ENCODE assay signal across 9 cellular contexts in the genomic region with DNA sequence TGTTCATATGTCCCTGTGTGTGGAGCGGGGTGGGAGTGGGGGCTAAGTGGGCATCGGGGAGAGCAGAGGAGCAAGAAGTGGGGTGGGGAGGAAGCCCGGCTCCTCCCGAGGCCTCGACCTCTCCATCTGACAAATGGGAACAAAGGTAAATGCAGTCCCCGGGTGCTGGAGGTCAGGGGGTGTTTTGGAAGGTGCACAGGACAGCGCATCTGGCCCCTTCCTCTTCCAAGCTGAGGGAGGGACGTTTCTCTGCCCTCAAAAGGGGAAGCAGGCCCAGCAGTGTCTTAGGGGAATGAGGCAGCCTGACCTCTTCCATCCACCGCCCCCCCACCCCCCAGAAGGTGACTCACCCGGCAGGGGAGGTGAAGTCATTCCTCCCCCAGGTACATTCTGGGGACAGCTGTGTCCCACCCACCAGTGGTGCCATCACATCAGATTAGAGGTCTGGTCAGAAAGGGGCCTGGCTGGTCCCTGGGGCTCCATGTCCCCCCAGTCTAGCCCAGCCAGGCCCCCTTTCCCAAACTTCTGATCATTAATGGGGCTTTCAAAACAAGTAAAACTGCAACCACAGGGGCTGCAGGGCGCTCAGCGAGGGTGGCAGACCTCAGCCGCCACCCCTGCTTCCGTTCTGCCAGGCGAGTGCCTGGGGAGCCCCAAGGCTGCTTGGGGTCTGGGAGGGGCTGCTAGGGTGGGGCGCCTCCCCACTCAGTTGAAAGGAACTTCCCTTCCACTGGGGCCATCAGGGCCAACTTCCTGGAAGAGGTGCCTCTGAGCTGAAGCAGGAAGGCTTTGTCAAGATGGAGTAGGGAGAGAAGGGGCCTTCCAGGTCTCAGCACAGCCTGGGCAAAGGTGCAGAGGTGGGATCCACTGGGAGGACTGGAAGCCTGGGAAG. TPM values are rescaled to one million over a fixed set of nuclear protein-coding genes. Genes with fewer than 3 reads are reported as not detected.
DNase-seq lines count a peak whose midpoint lies in the region; ATAC-seq and TF ChIP-seq lines count a peak whose summit lies in the region.
"Had no signal": no experiment of that assay in that cellular context is flagged by ENCODE, and none has a peak within 500 bp of the region (broad histone marks: within the 10 kb centered on the region; RNA-seq: fewer than 3 reads in every experiment).

No MANE protein-coding gene starts in this region.

- H3K27ac Mint-ChIP-seq in CD4-positive, CD25-positive, alpha-beta regulatory T cell = peak overlapping the region; percentile 75 to 97 (median 88)
- H3K27ac Mint-ChIP-seq in activated naive CD4-positive, alpha-beta T cell treated with anti-CD3 and anti-CD28 coated beads for 36 hours = peak overlapping the region; percentile 95

- H3K27me3 ChIP-seq in CD4-positive, CD25-positive, alpha-beta regulatory T cell (ENCODE audit: control insufficient read depth, insufficient read depth, low read length) = no peaks in the 10 kb centered on the region
- H3K27me3 ChIP-seq in left lung = no peaks in the 10 kb centered on the region

- H3K4me3 ChIP-seq in CD4-positive, CD25-positive, alpha-beta regulatory T cell (ENCODE audit: low read depth, low read length) = peak overlapping the region; percentile 32
- peak overlapping the region in 1 of 2 donors; percentile 15 for H3K4me3 ChIP-seq in left lung
- H3K4me3 ChIP-seq: thoracic aorta had no signal

- H3K27ac ChIP-seq in CD4-positive, CD25-positive, alpha-beta regulatory T cell (ENCODE audit: insufficient read depth, low read length, poor library complexity, severe bottlenecking) = peak overlapping the region; percentile 90
- peak overlapping the region; percentile 73 to 98 for H3K27ac ChIP-seq in left lung

- H3K36me3 ChIP-seq in CD4-positive, CD25-positive, alpha-beta regulatory T cell (ENCODE audit: control insufficient read depth, insufficient read depth, low read length) = peaks cover 29% of the 10 kb centered on the region
- peaks cover 0 to 36% of the 10 kb centered on the region in 2 donors for H3K36me3 ChIP-seq in left lung
- H3K36me3 ChIP-seq: thoracic aorta had no signal

- DNase-seq in CD4-positive, CD25-positive, alpha-beta regulatory T cell = peak; percentile 74 to 94 (median 79)
- DNase-seq in SIG-M5 treated with dmso at 0.1 percent for 504 hours (lab: John Stamatoyannopoulos, UW; ENCODE audit: unreplicated experiment) (peak; percentile 87), left lung (peak; percentile 81 to 88)
- DNase-seq in activated naive CD4-positive, alpha-beta T cell treated with anti-CD3 and anti-CD28 coated beads for 36 hours = peak; percentile 90
- peak; percentile 66 to 81 (median 74) for DNase-seq in stimulated activated naive CD4-positive, alpha-beta T cell (lab: John Stamatoyannopoulos, UW)

- intact Hi-C loops in activated naive CD4-positive, alpha-beta T cell treated with anti-CD3 and anti-CD28 coated beads for 36 hours (cut with micrococcal nuclease) = loop anchor here (1.0 to 2.0 kb wide), 6 partner anchors 8 to 228 kb away; a partner anchor contains a TSS
- intact Hi-C loops in left lung (cut with DNase I) = no loop called here

- peak overlapping the region; percentile 78 to 95 (median 89) for H3K4me3 Mint-ChIP-seq in CD4-positive, CD25-positive, alpha-beta regulatory T cell
- peak overlapping the region; percentile 68 for H3K4me3 Mint-ChIP-seq in activated naive CD4-positive, alpha-beta T cell treated with anti-CD3 and anti-CD28 coated beads for 36 hours

- peaks cover 10 to 61% (median 29%) of the 10 kb centered on the region in 4 donors for H3K4me1 Mint-ChIP-seq in CD4-positive, CD25-positive, alpha-beta regulatory T cell
- H3K4me1 Mint-ChIP-seq in activated naive CD4-positive, alpha-beta T cell treated with anti-CD3 and anti-CD28 coated beads for 36 hours (ENCODE audit: low read depth) = peaks cover 49% of the 10 kb centered on the region

- no peaks in the 10 kb centered on the region for H3K9me3 Mint-ChIP-seq in CD4-positive, CD25-positive, alpha-beta regulatory T cell
- no peaks in the 10 kb centered on the region for H3K9me3 Mint-ChIP-seq in activated naive CD4-positive, alpha-beta T cell treated with anti-CD3 and anti-CD28 coated beads for 36 hours

- no peaks in the 10 kb centered on the region for H3K9me3 ChIP-seq in CD4-positive, CD25-positive, alpha-beta regulatory T cell (ENCODE audit: control insufficient read depth in 2 of 2, low read length in 2 of 2)
- H3K9me3 ChIP-seq in left lung = no peaks in the 10 kb centered on the region
- H3K9me3 ChIP-seq: thoracic aorta had no signal

- H3K36me3 Mint-ChIP-seq in CD4-positive, CD25-positive, alpha-beta regulatory T cell = peaks cover 9% of the 10 kb centered on the region
- peaks cover 2% of the 10 kb centered on the region for H3K36me3 Mint-ChIP-seq in activated naive CD4-positive, alpha-beta T cell treated with anti-CD3 and anti-CD28 coated beads for 36 hours (ENCODE audit: low read depth)

- peaks cover 58% of the 10 kb centered on the region for H3K4me1 ChIP-seq in CD4-positive, CD25-positive, alpha-beta regulatory T cell (ENCODE audit: control insufficient read depth, insufficient read depth, low read length, poor library complexity, severe bottlenecking)
- peaks cover 32 to 69% of the 10 kb centered on the region in 2 donors for H3K4me1 ChIP-seq in left lung

- ATAC-seq in CD4-positive, CD25-positive, alpha-beta regulatory T cell (ENCODE audit: low read depth in 2 of 2) = peak; percentile 69 to 76
- ATAC-seq in HG02588 (IDR thresholded peaks at IDR 0.05; ENCODE audit: unreplicated experiment) = peak; percentile 37
- peak; percentile 37 for ATAC-seq in left lung
- ATAC-seq in HG03025 (IDR thresholded peaks at IDR 0.05; ENCODE audit: low FRiP score, unreplicated experiment) = no peak
- ATAC-seq in GM21576 (IDR thresholded peaks at IDR 0.05; ENCODE audit: unreplicated experiment) = no peak

- CTCF ChIA-PET in activated naive CD4-positive, alpha-beta T cell treated with anti-CD3 and anti-CD28 coated beads for 36 hours (lab: Charles Lee) = interaction anchor here (0.6 to 1.9 kb wide), 4 partner anchors 10 to 537 kb away, joined by 3 to 5 read pairs (median 4); no protein-coding TSS in a partner anchor

- TF ChIP-seq CTCF in left lung (IDR thresholded peaks at IDR 0.05) = no peak

- H3K27me3 Mint-ChIP-seq in CD4-positive, CD25-positive, alpha-beta regulatory T cell = peaks cover 4% of the 10 kb centered on the region
- H3K27me3 Mint-ChIP-seq in activated naive CD4-positive, alpha-beta T cell treated with anti-CD3 and anti-CD28 coated beads for 36 hours (ENCODE audit: low read depth) = no peaks in the 10 kb centered on the region

RNA-seq across cellular contexts. Expression of a gene that starts 10.7 kb away (rescaled TPM):
- 215 TPM for total RNA-seq in CD4-positive, CD25-positive, alpha-beta regulatory T cell
- 1 to 10 TPM; 2.1 to 7.3 (median 2.8) TPM for polyA plus RNA-seq in CD4-positive, CD25-positive, alpha-beta regulatory T cell
- 10 to 100 TPM; 19.7 to 22.7 TPM for total RNA-seq in activated naive CD4-positive, alpha-beta T cell treated with anti-CD3 and anti-CD28 coated beads for 36 hours
- 10 to 100 TPM; 38.0 to 59.2 TPM for total RNA-seq in left lung

RNA-seq across cellular contexts. Expression of a gene that starts 25.0 kb away (rescaled TPM):
- 24.6 TPM for total RNA-seq in CD4-positive, CD25-positive, alpha-beta regulatory T cell
- 10 to 100 TPM; 21.4 to 36.6 (median 32.1) TPM for polyA plus RNA-seq in CD4-positive, CD25-positive, alpha-beta regulatory T cell
- 10 to 100 TPM; 26.8 to 27.3 TPM for total RNA-seq in activated naive CD4-positive, alpha-beta T cell treated with anti-CD3 and anti-CD28 coated beads for 36 hours
- total RNA-seq in left lung = 10 to 100 TPM; 22.5 to 24.7 TPM

RNA-seq across cellular contexts. Expression of a gene that starts 28.5 kb away (rescaled TPM):
- total RNA-seq in CD4-positive, CD25-positive, alpha-beta regulatory T cell = 6.6 TPM
- polyA plus RNA-seq in CD4-positive, CD25-positive, alpha-beta regulatory T cell = 1 to 10 TPM in 1 of 4 donors, under 1 TPM in 3; 0.69 to 1.5 (median 0.91) TPM
- 1 to 10 TPM; 6.6 to 9.4 TPM for total RNA-seq in activated naive CD4-positive, alpha-beta T cell treated with anti-CD3 and anti-CD28 coated beads for 36 hours
- 10 to 100 TPM; 19.0 to 19.3 TPM for total RNA-seq in left lung

RNA-seq across cellular contexts. Expression of a gene that starts 54.1 kb away (rescaled TPM):
- not detected for total RNA-seq in CD4-positive, CD25-positive, alpha-beta regulatory T cell
- not detected for polyA plus RNA-seq in CD4-positive, CD25-positive, alpha-beta regulatory T cell
- total RNA-seq in activated naive CD4-positive, alpha-beta T cell treated with anti-CD3 and anti-CD28 coated beads for 36 hours = not detected
- not detected for total RNA-seq in left lung
- total RNA-seq: thoracic aorta had no signal

Comparison
In these comparisons a context has a peak if more than half of its experiments do, and no peak if none do; other contexts are left out.
1. ATAC-seq: peak in CD4-positive, CD25-positive, alpha-beta regulatory T cell (2 of 2), HG02588 (single experiment) and left lung (single experiment); none in HG03025 (single experiment) and GM21576 (single experiment).
2. Peak in every context shown above with its lines, with median percentiles within 50 percentile points of each other: DNase-seq.